ENCODE assay signal across 8 cellular contexts in the genomic region with DNA sequence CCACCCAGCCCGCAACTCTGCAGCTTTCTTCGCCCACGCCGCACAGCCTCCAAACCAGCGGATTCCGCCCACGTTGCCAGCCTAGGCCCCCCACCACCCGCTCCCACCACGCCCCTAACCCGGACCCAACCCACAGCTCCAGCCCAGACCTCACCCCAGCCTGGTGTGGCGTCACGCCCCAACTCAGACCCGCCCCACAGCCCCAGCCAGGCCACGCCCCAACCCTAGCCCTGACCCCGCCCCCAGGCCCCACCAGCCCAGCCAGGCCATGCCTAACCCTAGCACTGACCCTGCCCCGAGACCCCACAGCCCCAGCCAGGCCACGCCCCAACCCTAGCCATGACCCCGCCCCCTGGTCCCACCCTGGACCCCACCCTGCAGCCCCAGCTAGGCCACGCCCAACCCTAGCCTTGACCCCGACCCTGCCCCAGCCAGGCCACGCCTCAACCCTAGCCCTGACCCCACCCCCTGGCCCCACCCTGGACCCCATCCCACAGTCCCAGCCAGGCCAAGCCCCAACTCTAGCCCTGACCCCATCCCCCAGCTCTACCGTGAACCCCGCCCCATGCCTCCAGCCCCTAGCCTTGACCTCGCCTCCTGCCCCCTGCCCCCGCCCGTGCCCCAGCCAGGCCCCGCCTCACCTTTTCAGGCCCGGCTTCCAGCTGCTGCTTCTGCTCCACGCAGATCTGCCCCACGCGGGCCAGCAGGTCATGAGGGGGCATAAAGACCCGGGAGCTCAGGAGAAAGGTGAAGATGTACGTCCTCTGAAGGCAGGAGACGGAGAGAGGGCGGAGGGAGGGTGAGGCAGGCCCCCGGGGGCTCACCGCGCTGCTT.
DNase-seq lines count a peak whose midpoint lies in the region; ATAC-seq and TF ChIP-seq lines count a peak whose summit lies in the region.

No MANE protein-coding gene starts in this region.

- peak overlapping the region; percentile 43; the same call in 1 of the 2 replicates for H3K14ac ChIP-seq in H9 (ENCODE audit: insufficient read depth, low read length)

- no peak overlapping the region for H3K27ac ChIP-seq in BLaER1 treated with 17β-estradiol and CSF1 and Interleukin-3, amounts not matched to agents 10 nM and 100 nM
- H3K27ac ChIP-seq in H9 (ENCODE audit: insufficient read length, low read depth, low read length) (no peak overlapping the region), esophagus (ENCODE audit: low read depth in 2 of 2, low read length in 1 of 2) (peak overlapping the region in 1 of 2 donors; percentile 14)

- H4K91ac ChIP-seq in H9 (ENCODE audit: insufficient read length, low read depth, low read length): no peak overlapping the region

- peaks cover 6 to 40% (median 21%) of the 10 kb centered on the region in 10 experiments; a peak in 19 of 20 replicates for H3K4me1 ChIP-seq in BLaER1 treated with 17β-estradiol and CSF1 and Interleukin-3, amounts not matched to agents 10 nM and 100 nM
- H3K4me1 ChIP-seq in H9 (ENCODE audit: insufficient read depth, low read length) (no peaks in the 10 kb centered on the region), esophagus (ENCODE audit: control insufficient read depth in 2 of 2, insufficient read depth in 2 of 2, low read length in 1 of 2) (peaks cover 8 to 10% of the 10 kb centered on the region in 2 donors)

- no peaks in the 10 kb centered on the region for H3K27me3 ChIP-seq in BLaER1 treated with 17β-estradiol and CSF1 and Interleukin-3, amounts not matched to agents 10 nM and 100 nM
- H3K27me3 ChIP-seq in H9 (ENCODE audit: insufficient read depth, low read length): no peaks in the 10 kb centered on the region
- H3K27me3 ChIP-seq in esophagus (ENCODE audit: control insufficient read depth in 1 of 2, insufficient read depth in 2 of 2, low read length in 2 of 2): no peaks in the 10 kb centered on the region

- no peak overlapping the region for H2AFZ ChIP-seq in H9 (ENCODE audit: low read length)

- H3K9me3 Mint-ChIP-seq in H9: no peaks in the 10 kb centered on the region
- no peaks in the 10 kb centered on the region for H3K9me3 Mint-ChIP-seq in activated CD4-positive, alpha-beta T cell treated with anti-CD3 and anti-CD28 coated beads, Interleukin-2, amount 10 ng/mL, durations not matched to agents 24 days and 14 days

- ATAC-seq in omental fat pad (ENCODE audit: low FRiP score) (peak; percentile 25), GM19395 (IDR thresholded peaks at IDR 0.05; ENCODE audit: unreplicated experiment) (no peak), GM21619 (IDR thresholded peaks at IDR 0.05; ENCODE audit: unreplicated experiment) (no peak)

- peak overlapping the region; percentile 86 to 99 (median 91) for H3K4me2 ChIP-seq in BLaER1 treated with 17β-estradiol and CSF1 and Interleukin-3, amounts not matched to agents 10 nM and 100 nM
- H3K4me2 ChIP-seq in H9 (ENCODE audit: insufficient read depth, insufficient read length, low read length): peak overlapping the region; percentile 60

- H4K20me1 ChIP-seq in BLaER1 treated with 17β-estradiol and CSF1 and Interleukin-3, amounts not matched to agents 10 nM and 100 nM: peaks cover 0 to 26% (median 0%) of the 10 kb centered on the region in 11 experiments; a peak in 3 of 22 replicates
- H4K20me1 ChIP-seq in H9 (ENCODE audit: control insufficient read depth, insufficient read depth, insufficient read length): no peaks in the 10 kb centered on the region

- H3K9me3 ChIP-seq in BLaER1 treated with 17β-estradiol and CSF1 and Interleukin-3, amounts not matched to agents 10 nM and 100 nM (replicated peaks in 1 of 11): no peaks in the 10 kb centered on the region
- H3K9me3 ChIP-seq in H9 (ENCODE audit: control insufficient read depth, low read depth, low read length) (no peaks in the 10 kb centered on the region), esophagus (ENCODE audit: control insufficient read depth in 2 of 2, insufficient read depth in 1 of 2, low read depth in 1 of 2, low read length in 1 of 2) (no peaks in the 10 kb centered on the region)

- H2BK15ac ChIP-seq in H9 (ENCODE audit: low read depth, low read length): no peak overlapping the region

- H3K79me2 ChIP-seq in H9 (ENCODE audit: insufficient read depth, low read length): no peaks in the 10 kb centered on the region

- H4K8ac ChIP-seq in H9 (replicated peaks; ENCODE audit: insufficient read length, low read depth, low read length): no peak overlapping the region

- no peak overlapping the region for H3K18ac ChIP-seq in H9 (ENCODE audit: insufficient read length, low read depth, low read length)

- no peak overlapping the region for H3T11ph ChIP-seq in H9 (ENCODE audit: low read length)

- H3K4me3 Mint-ChIP-seq in H9: peak overlapping the region; percentile 86 to 90
- peak overlapping the region; percentile 83 for H3K4me3 Mint-ChIP-seq in activated CD4-positive, alpha-beta T cell treated with anti-CD3 and anti-CD28 coated beads, Interleukin-2, amount 10 ng/mL, durations not matched to agents 24 days and 14 days

- no peaks in the 10 kb centered on the region for H3K23me2 ChIP-seq in H9 (ENCODE audit: insufficient read length, low read depth, low read length, poor library complexity, severe bottlenecking)

- intact Hi-C loops in activated CD4-positive, alpha-beta T cell treated with anti-CD3 and anti-CD28 coated beads, Interleukin-2, amount 10 ng/mL, durations not matched to agents 24 days and 14 days (cut with micrococcal nuclease): loop anchor here (1.0 kb wide), 1 partner anchor 63 kb away; no protein-coding TSS in a partner anchor

- H3K36me3 ChIP-seq in BLaER1 treated with 17β-estradiol and CSF1 and Interleukin-3, amounts not matched to agents 10 nM and 100 nM: no peaks in the 10 kb centered on the region
- peaks cover 0 to 2% of the 10 kb centered on the region in 2 donors for H3K36me3 ChIP-seq in esophagus (ENCODE audit: control insufficient read depth in 2 of 2, insufficient read depth in 2 of 2, low read length in 1 of 2)

- no peak overlapping the region for H2BK5ac ChIP-seq in H9 (ENCODE audit: insufficient read length, low read length)

- no peaks in the 10 kb centered on the region for H3K79me1 ChIP-seq in H9 (ENCODE audit: insufficient read depth, low read depth, low read length, poor library complexity, severe bottlenecking)

- no CpG with 5 or more reads among the region's 38 CpGs for WGBS in H9 (ENCODE audit: extremely low coverage, insufficient read length, low lambda C conversion rate)
- 20 to 28% methylated on average over 27 to 38 of the region's 38 CpGs for WGBS in esophagus, 2 donors

- no peak overlapping the region for H2BK20ac ChIP-seq in H9 (ENCODE audit: low read depth, low read length, poor library complexity, severe bottlenecking)

- no peak overlapping the region for H4K5ac ChIP-seq in H9 (ENCODE audit: insufficient read length, low read depth, low read length)

- peak overlapping the region in 6 of 11 experiments; percentile 40 to 62 (median 56); a peak in 8 of 22 replicates for H3K9ac ChIP-seq in BLaER1 treated with 17β-estradiol and CSF1 and Interleukin-3, amounts not matched to agents 10 nM and 100 nM
- H3K9ac ChIP-seq in H9 (ENCODE audit: extremely low read depth, insufficient read length, low read length): no peak overlapping the region

- TF ChIP-seq CTCF in H9 (conservative IDR thresholded peaks at IDR 0.05): no peak
- TF ChIP-seq CTCF in omental fat pad (IDR thresholded peaks at IDR 0.05): no peak

- peaks cover 1 to 7% of the 10 kb centered on the region in 2 experiments; a peak in 2 of 4 replicates for H3K4me1 Mint-ChIP-seq in H9
- peaks cover 6% of the 10 kb centered on the region for H3K4me1 Mint-ChIP-seq in activated CD4-positive, alpha-beta T cell treated with anti-CD3 and anti-CD28 coated beads, Interleukin-2, amount 10 ng/mL, durations not matched to agents 24 days and 14 days

- H2BK12ac ChIP-seq in H9 (ENCODE audit: insufficient read length, low read depth, low read length): no peak overlapping the region

- no peak overlapping the region for H3K4ac ChIP-seq in H9 (ENCODE audit: low read depth, low read length)

- no peak overlapping the region; a peak in 1 of 7 replicates for H3K27ac Mint-ChIP-seq in H9
- no peak overlapping the region for H3K27ac Mint-ChIP-seq in activated CD4-positive, alpha-beta T cell treated with anti-CD3 and anti-CD28 coated beads, Interleukin-2, amount 10 ng/mL, durations not matched to agents 24 days and 14 days

- H3K36me3 Mint-ChIP-seq in H9 (ENCODE audit: insufficient read depth in 1 of 3, low read depth in 3 of 3): peaks cover 13 to 24% (median 18%) of the 10 kb centered on the region in 3 experiments; a peak in 6 of 7 replicates
- no peaks in the 10 kb centered on the region for H3K36me3 Mint-ChIP-seq in activated CD4-positive, alpha-beta T cell treated with anti-CD3 and anti-CD28 coated beads, Interleukin-2, amount 10 ng/mL, durations not matched to agents 24 days and 14 days (ENCODE audit: low read depth)

- H3K23ac ChIP-seq in H9 (ENCODE audit: insufficient read length, low read depth, low read length): no peak overlapping the region

- H3K4me3 ChIP-seq in BLaER1 treated with 17β-estradiol and CSF1 and Interleukin-3, amounts not matched to agents 10 nM and 100 nM: peak overlapping the region; percentile 48 to 69 (median 56); a peak in 19 of 20 replicates
- H3K4me3 ChIP-seq in esophagus (ENCODE audit: low read depth in 1 of 2, low read length in 2 of 2): peak overlapping the region; percentile 4 to 30

- H2AK5ac ChIP-seq in H9 (ENCODE audit: insufficient read length, low read length): no peak overlapping the region

- H3K56ac ChIP-seq in H9 (ENCODE audit: insufficient read length, low read depth, low read length): no peak overlapping the region

- H2BK120ac ChIP-seq in H9 (ENCODE audit: low read depth, low read length, poor library complexity, severe bottlenecking): no peak overlapping the region

- DNase-seq in H9 (peak; percentile 99), omental fat pad (ENCODE audit: low spot score) (peak; percentile 22), NCI-H526 treated with DMSO at 0.1 percent for 48 hours (lab: John Stamatoyannopoulos, UW) (no peak)
- peak; percentile 81 for DNase-seq in activated CD4-positive, alpha-beta T cell treated with anti-CD3 and anti-CD28 coated beads, Interleukin-2, amount 10 ng/mL, durations not matched to agents 24 days and 14 days

- H3K27me3 Mint-ChIP-seq in H9 (ENCODE audit: low read depth): no peaks in the 10 kb centered on the region
- H3K27me3 Mint-ChIP-seq in activated CD4-positive, alpha-beta T cell treated with anti-CD3 and anti-CD28 coated beads, Interleukin-2, amount 10 ng/mL, durations not matched to agents 24 days and 14 days: no peaks in the 10 kb centered on the region
